29 cellular contexts compared by ENCODE assay signal in the genomic region with DNA sequence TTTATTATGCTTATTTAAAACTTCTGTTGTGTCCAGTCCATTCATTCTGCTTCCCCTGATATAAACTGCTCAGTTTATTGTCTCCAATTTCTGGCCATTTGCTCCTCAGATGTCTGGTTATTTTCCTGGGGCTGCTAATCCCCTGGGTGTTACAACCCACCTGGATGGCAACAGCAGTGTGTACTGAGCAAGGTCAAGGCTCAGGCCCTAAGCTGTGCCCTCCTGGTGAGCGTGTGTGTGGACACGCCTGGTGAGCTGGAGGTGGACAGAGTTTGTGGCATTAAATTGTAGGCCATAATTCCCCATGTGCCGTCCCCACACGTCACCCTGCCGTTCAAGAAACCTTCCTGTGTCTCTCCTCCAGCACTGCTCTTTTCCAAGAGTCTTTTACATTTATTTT.
"Had no signal": no experiment of that assay in that cellular context is flagged by ENCODE, and none has a peak within 500 bp of the region (broad histone marks: within the 10 kb centered on the region; RNA-seq: fewer than 3 reads in every experiment).

No MANE protein-coding gene starts in this region.

- H3K27ac ChIP-seq: left ventricle myocardium inferior, parathyroid adenoma, right atrium auricular region, skin epidermis, stomach, testis, thyroid gland, transverse colon, upper lobe of left lung, vagina had no signal

- H3K4me3 ChIP-seq: left ventricle myocardium inferior, lung, mucosa of descending colon, right atrium auricular region, skin epidermis, stomach, testis, thyroid gland, transverse colon, upper lobe of left lung, vagina had no signal

- H3K36me3 ChIP-seq: left ventricle myocardium inferior, right atrium auricular region, stomach, thyroid gland, transverse colon, upper lobe of left lung, vagina had no signal

- H3K9ac ChIP-seq: parathyroid adenoma had no signal

- H3K79me2 ChIP-seq: parathyroid adenoma had no signal

- H3K9me3 ChIP-seq: mucosa of descending colon, stomach, testis, thyroid gland, transverse colon, upper lobe of left lung, vagina had no signal

- H3K4me1 ChIP-seq: left ventricle myocardium inferior, parathyroid adenoma, right atrium auricular region, testis, thyroid gland, transverse colon, upper lobe of left lung had no signal

- ATAC-seq: left colon; mucosa of descending colon; naive thymus-derived CD4-positive, alpha-beta T cell; natural killer cell treated with Interleukin-12 subunit alpha and Interleukin-12 subunit beta and Interleukin-15 and Interleukin-18, amount 100 ng/mL, for 72 hours; sciatic nerve; stimulated activated naive B cell treated with anti-CD40 and anti-IgM and Interleukin-4, amounts not matched to agents 10 μg/mL and 1 μg/mL and 100 μg/mL, for 72 hours; stimulated activated naive CD8-positive, alpha-beta T cell treated with anti-CD3 and anti-CD28 coated beads, Interleukin-15, Interleukin-2, amounts not matched to agents 100 U/mL and 50 U/mL, for 24 hours had no signal

- H3K27me3 ChIP-seq: right atrium auricular region, stomach, testis, thyroid gland, transverse colon, upper lobe of left lung, vagina had no signal

- FAIRE-seq: islet of Langerhans, kidney had no signal

- DNase-seq: hypothalamus; immature natural killer cell; kidney; left colon; left ventricle myocardium inferior; mesendoderm; midbrain; mucosa of descending colon; naive thymus-derived CD4-positive, alpha-beta T cell; nucleus accumbens; stimulated activated CD4-positive, alpha-beta T cell treated with anti-CD3 and anti-CD28 coated beads, Interleukin-12 subunit alpha, Interleukin-12 subunit beta, amount 100 ng/mL, for 4 hours; stimulated activated CD4-positive, alpha-beta T cell treated with anti-CD3 and anti-CD28 coated beads, Interleukin-15, amount 100 ng/mL, for 24 hours; stimulated activated CD4-positive, alpha-beta T cell treated with anti-CD3 and anti-CD28 coated beads, Interleukin-2, amount 100 ng/mL, for 24 hours; stimulated activated CD4-positive, alpha-beta T cell treated with anti-CD3 and anti-CD28 coated beads, Interleukin-4, amount 100 ng/mL, for 1 hour; stimulated activated naive B cell treated with anti-CD40 and anti-IgM and Interleukin-4, amounts not matched to agents 10 μg/mL and 1 μg/mL and 100 μg/mL, for 72 hours; stimulated activated naive CD8-positive, alpha-beta T cell treated with anti-CD3 and anti-CD28 coated beads, Interleukin-15, Interleukin-2, amounts not matched to agents 100 U/mL and 50 U/mL, for 24 hours; stomach; testis; transverse colon; upper lobe of left lung had no signal

- H2AFZ ChIP-seq: parathyroid adenoma had no signal
